ENCODE assay signal across 12 cellular contexts in genomic region chr19:7505288-7505681, GRCh38. TPM values are rescaled to one million over a fixed set of nuclear protein-coding genes. Genes with fewer than 3 reads are reported as not detected.
A peak's percentile ranks its signal among the peaks of the same experiment; 100 is the strongest.
DNase-seq lines count a peak whose midpoint lies in the region; ATAC-seq and TF ChIP-seq lines count a peak whose summit lies in the region.
"Had no signal": no experiment of that assay in that cellular context is flagged by ENCODE, and none has a peak within 500 bp of the region (broad histone marks: within the 10 kb centered on the region; RNA-seq: fewer than 3 reads in every experiment).

No MANE protein-coding gene starts in this region.

- H3K4me3 ChIP-seq in MM.1S (ENCODE audit: low read length) = peak overlapping the region; percentile 42; the same call in 1 of the 2 replicates
- H3K4me3 ChIP-seq in naive thymus-derived CD4-positive, alpha-beta T cell (ENCODE audit: low read length) = no peak overlapping the region

- intact Hi-C loops in naive thymus-derived CD4-positive, alpha-beta T cell (cut with micrococcal nuclease) = no loop called here

- no peak for TF ChIP-seq CTCF in MM.1S (IDR thresholded peaks at IDR 0.05; ENCODE audit: low read length)

- H3K27ac Mint-ChIP-seq in naive thymus-derived CD4-positive, alpha-beta T cell = no peak overlapping the region
- H3K27ac Mint-ChIP-seq in activated naive CD4-positive, alpha-beta T cell treated with anti-CD3 and anti-CD28 coated beads, Interleukin-2, amount 50 U/mL, for 72 hours = no peak overlapping the region
- H3K27ac Mint-ChIP-seq: activated CD4-positive, alpha-beta memory T cell treated with anti-CD3 and anti-CD28 coated beads, Interleukin-2, amount 10 ng/mL, durations not matched to agents 7 days and 5 days; activated naive CD8-positive, alpha-beta T cell treated with anti-CD3 and anti-CD28 coated beads, Interleukin-2, amount 10 ng/mL, durations not matched to agents 7 days and 5 days had no signal

- POLR2A ChIA-PET in naive thymus-derived CD4-positive, alpha-beta T cell (lab: Charles Lee) = interaction anchor here (0.6 kb wide), 1 partner anchor 31 kb away, joined by 3 read pairs; no protein-coding TSS in a partner anchor

- no peaks in the 10 kb centered on the region for H3K36me3 Mint-ChIP-seq in naive thymus-derived CD4-positive, alpha-beta T cell
- no peaks in the 10 kb centered on the region for H3K36me3 Mint-ChIP-seq in activated naive CD4-positive, alpha-beta T cell treated with anti-CD3 and anti-CD28 coated beads, Interleukin-2, amount 50 U/mL, for 72 hours
- H3K36me3 Mint-ChIP-seq: activated naive CD8-positive, alpha-beta T cell treated with anti-CD3 and anti-CD28 coated beads, Interleukin-2, amount 10 ng/mL, durations not matched to agents 7 days and 5 days had no signal

- no peaks in the 10 kb centered on the region for H3K36me3 ChIP-seq in MM.1S (replicated peaks; ENCODE audit: insufficient read depth, low read length)
- H3K36me3 ChIP-seq in naive thymus-derived CD4-positive, alpha-beta T cell (ENCODE audit: control insufficient read depth in 2 of 3, insufficient read depth in 3 of 3, low read length in 3 of 3) = no peaks in the 10 kb centered on the region
- H3K36me3 ChIP-seq: left lung had no signal

- H3K9me3 Mint-ChIP-seq in naive thymus-derived CD4-positive, alpha-beta T cell = peaks cover 0 to 3% (median 0%) of the 10 kb centered on the region in 11 donors
- no peaks in the 10 kb centered on the region for H3K9me3 Mint-ChIP-seq in activated naive CD4-positive, alpha-beta T cell treated with anti-CD3 and anti-CD28 coated beads, Interleukin-2, amount 50 U/mL, for 72 hours
- H3K9me3 Mint-ChIP-seq: activated CD4-positive, alpha-beta memory T cell treated with anti-CD3 and anti-CD28 coated beads, Interleukin-2, amount 10 ng/mL, durations not matched to agents 7 days and 5 days; activated naive CD8-positive, alpha-beta T cell treated with anti-CD3 and anti-CD28 coated beads, Interleukin-2, amount 10 ng/mL, durations not matched to agents 7 days and 5 days had no signal

- H3K27ac ChIP-seq in MM.1S (ENCODE audit: low read length) (no peak overlapping the region), caudate nucleus (ENCODE audit: low read depth, low read length) (no peak overlapping the region)
- H3K27ac ChIP-seq in naive thymus-derived CD4-positive, alpha-beta T cell (ENCODE audit: low read depth, low read length) = no peak overlapping the region
- H3K27ac ChIP-seq: left lung had no signal

- H4K20me1 ChIP-seq in MM.1S (ENCODE audit: insufficient read depth, low read length) = no peaks in the 10 kb centered on the region

- peaks cover 18 to 39% (median 22%) of the 10 kb centered on the region in 5 donors for H3K27me3 Mint-ChIP-seq in naive thymus-derived CD4-positive, alpha-beta T cell

- DNase-seq in DMS79 treated with DMSO at 0.1 percent for 48 hours (lab: John Stamatoyannopoulos, UW) (peak; percentile 79), MM.1S (peak; percentile 39), SW480 (ENCODE audit: low spot score) (peak; percentile 65), NCI-H2227 treated with DMSO at 0.1 percent for 48 hours (lab: John Stamatoyannopoulos, UW) (no peak), caudate nucleus (lab: John Stamatoyannopoulos, UW) (no peak)
- no peak for DNase-seq in naive thymus-derived CD4-positive, alpha-beta T cell
- DNase-seq in activated naive CD4-positive, alpha-beta T cell treated with anti-CD3 and anti-CD28 coated beads, Interleukin-2, amount 50 U/mL, for 72 hours (ENCODE audit: low spot score in 2 of 2) = no peak
- DNase-seq: activated CD4-positive, alpha-beta memory T cell treated with anti-CD3 and anti-CD28 coated beads, Interleukin-2, amount 10 ng/mL, durations not matched to agents 7 days and 5 days; activated naive CD8-positive, alpha-beta T cell treated with anti-CD3 and anti-CD28 coated beads, Interleukin-2, amount 10 ng/mL, durations not matched to agents 7 days and 5 days; SW 1271 had no signal

- peak overlapping the region; percentile 69 for H3K4me2 ChIP-seq in MM.1S (ENCODE audit: low read depth, low read length)

- H3K4me1 ChIP-seq in MM.1S (ENCODE audit: low read length) = no peaks in the 10 kb centered on the region
- H3K4me1 ChIP-seq in naive thymus-derived CD4-positive, alpha-beta T cell (ENCODE audit: control insufficient read depth in 2 of 2, insufficient read depth in 2 of 2, low read length in 2 of 2) = peaks cover 0 to 11% of the 10 kb centered on the region in 2 donors

- peaks cover 5 to 15% (median 10%) of the 10 kb centered on the region in 7 donors for H3K4me1 Mint-ChIP-seq in naive thymus-derived CD4-positive, alpha-beta T cell

- CTCF ChIA-PET in naive thymus-derived CD4-positive, alpha-beta T cell (lab: Charles Lee) = no interaction called here

- no peak overlapping the region for H3K9ac ChIP-seq in MM.1S (ENCODE audit: low read length)

- ATAC-seq in naive thymus-derived CD4-positive, alpha-beta T cell = no peak
- no peak for ATAC-seq in activated naive CD4-positive, alpha-beta T cell treated with anti-CD3 and anti-CD28 coated beads, Interleukin-2, amount 50 U/mL, for 72 hours
- ATAC-seq in HG02970 (IDR thresholded peaks at IDR 0.05; ENCODE audit: low FRiP score, unreplicated experiment) = no peak

- 0 out of 2 replicates have a peak overlapping the region, but pooled peaks have one; percentile 47 for H2AFZ ChIP-seq in MM.1S (ENCODE audit: low read length)

- no peaks in the 10 kb centered on the region; the same call in 1 of the 2 replicates for H3F3A ChIP-seq in MM.1S (ENCODE audit: insufficient read depth, low read length)

- H3K4me3 Mint-ChIP-seq in naive thymus-derived CD4-positive, alpha-beta T cell = peak overlapping the region; percentile 3 to 70 (median 49)
- H3K4me3 Mint-ChIP-seq: activated CD4-positive, alpha-beta memory T cell treated with anti-CD3 and anti-CD28 coated beads, Interleukin-2, amount 10 ng/mL, durations not matched to agents 7 days and 5 days; activated naive CD8-positive, alpha-beta T cell treated with anti-CD3 and anti-CD28 coated beads, Interleukin-2, amount 10 ng/mL, durations not matched to agents 7 days and 5 days had no signal

- no peaks in the 10 kb centered on the region for H3K79me2 ChIP-seq in MM.1S (ENCODE audit: low read length)

- H3K27me3 ChIP-seq in MM.1S (replicated peaks; ENCODE audit: insufficient read depth, low read length) = peaks cover 38% of the 10 kb centered on the region
- H3K27me3 ChIP-seq in naive thymus-derived CD4-positive, alpha-beta T cell (ENCODE audit: control insufficient read depth in 2 of 2, insufficient read depth in 2 of 2, low read length in 2 of 2) = peaks cover 0 to 4% of the 10 kb centered on the region in 2 donors

- no peaks in the 10 kb centered on the region for H3K9me3 ChIP-seq in MM.1S (replicated peaks; ENCODE audit: insufficient read depth, low read length)
- no peaks in the 10 kb centered on the region for H3K9me3 ChIP-seq in naive thymus-derived CD4-positive, alpha-beta T cell (ENCODE audit: control insufficient read depth in 2 of 3, low read length in 3 of 3)
- H3K9me3 ChIP-seq: left lung had no signal

- no peaks in the 10 kb centered on the region for H3K9me2 ChIP-seq in MM.1S (replicated peaks; ENCODE audit: insufficient read depth, low read length)

RNA-seq across cellular contexts. Expression of gene ZNF358, which starts 10.6 kb away (rescaled TPM):
- total RNA-seq in naive thymus-derived CD4-positive, alpha-beta T cell = 10 to 100 TPM in 1 of 5 experiments, 1 to 10 TPM in 4; 5.7 to 10.1 (median 7.2) TPM
- polyA plus RNA-seq in naive thymus-derived CD4-positive, alpha-beta T cell = 1 to 10 TPM; 1.4 to 2.6 TPM
- 10 to 100 TPM in 1 of 2 donors, under 1 TPM in 1; 0.59 to 11.1 TPM for total RNA-seq in activated naive CD4-positive, alpha-beta T cell treated with anti-CD3 and anti-CD28 coated beads, Interleukin-2, amount 50 U/mL, for 72 hours

RNA-seq across cellular contexts. Expression of gene PEX11G, which starts 16.4 kb away (rescaled TPM):
- total RNA-seq in naive thymus-derived CD4-positive, alpha-beta T cell = 1 to 10 TPM in 1 of 5 experiments, under 1 TPM in 4; 0.59 to 1.2 (median 0.76) TPM
- polyA plus RNA-seq in naive thymus-derived CD4-positive, alpha-beta T cell = 1 to 10 TPM in 1 of 2 donors, under 1 TPM in 1; 0.89 to 1.6 TPM
- under 1 TPM; 0.27 to 0.74 TPM for total RNA-seq in activated naive CD4-positive, alpha-beta T cell treated with anti-CD3 and anti-CD28 coated beads, Interleukin-2, amount 50 U/mL, for 72 hours

RNA-seq across cellular contexts. Expression of gene MCOLN1, which starts 17.1 kb away (rescaled TPM):
- 10 to 100 TPM; 13.8 to 49.2 (median 18.1) TPM for total RNA-seq in naive thymus-derived CD4-positive, alpha-beta T cell
- polyA plus RNA-seq in naive thymus-derived CD4-positive, alpha-beta T cell = 10 to 100 TPM in 1 of 2 donors, 1 to 10 TPM in 1; 8.8 to 11.7 TPM
- total RNA-seq in activated naive CD4-positive, alpha-beta T cell treated with anti-CD3 and anti-CD28 coated beads, Interleukin-2, amount 50 U/mL, for 72 hours = 10 to 100 TPM; 10.3 to 11.0 TPM

RNA-seq across cellular contexts. Expression of gene PNPLA6, which starts 30.2 kb away (rescaled TPM):
- 100 to 1,000 TPM in 4 of 5 experiments, 10 to 100 TPM in 1; 82.0 to 157 (median 133) TPM for total RNA-seq in naive thymus-derived CD4-positive, alpha-beta T cell
- polyA plus RNA-seq in naive thymus-derived CD4-positive, alpha-beta T cell = 10 to 100 TPM in 1 of 2 donors, 1 to 10 TPM in 1; 5.3 to 12.7 TPM
- total RNA-seq in activated naive CD4-positive, alpha-beta T cell treated with anti-CD3 and anti-CD28 coated beads, Interleukin-2, amount 50 U/mL, for 72 hours = 100 to 1,000 TPM; 102 to 138 TPM

Comparison
In these comparisons a context has a peak if more than half of its experiments do, and no peak if none do; other contexts are left out.
1. DNase-seq: peak in DMS79 treated with DMSO at 0.1 percent for 48 hours (single experiment), MM.1S (single experiment) and SW480 (single experiment); none in naive thymus-derived CD4-positive, alpha-beta T cell (0 of 9), NCI-H2227 treated with DMSO at 0.1 percent for 48 hours (single experiment), caudate nucleus (0 of 61) and activated naive CD4-positive, alpha-beta T cell treated with anti-CD3 and anti-CD28 coated beads, Interleukin-2, amount 50 U/mL, for 72 hours (0 of 2).